In the genomic region with DNA sequence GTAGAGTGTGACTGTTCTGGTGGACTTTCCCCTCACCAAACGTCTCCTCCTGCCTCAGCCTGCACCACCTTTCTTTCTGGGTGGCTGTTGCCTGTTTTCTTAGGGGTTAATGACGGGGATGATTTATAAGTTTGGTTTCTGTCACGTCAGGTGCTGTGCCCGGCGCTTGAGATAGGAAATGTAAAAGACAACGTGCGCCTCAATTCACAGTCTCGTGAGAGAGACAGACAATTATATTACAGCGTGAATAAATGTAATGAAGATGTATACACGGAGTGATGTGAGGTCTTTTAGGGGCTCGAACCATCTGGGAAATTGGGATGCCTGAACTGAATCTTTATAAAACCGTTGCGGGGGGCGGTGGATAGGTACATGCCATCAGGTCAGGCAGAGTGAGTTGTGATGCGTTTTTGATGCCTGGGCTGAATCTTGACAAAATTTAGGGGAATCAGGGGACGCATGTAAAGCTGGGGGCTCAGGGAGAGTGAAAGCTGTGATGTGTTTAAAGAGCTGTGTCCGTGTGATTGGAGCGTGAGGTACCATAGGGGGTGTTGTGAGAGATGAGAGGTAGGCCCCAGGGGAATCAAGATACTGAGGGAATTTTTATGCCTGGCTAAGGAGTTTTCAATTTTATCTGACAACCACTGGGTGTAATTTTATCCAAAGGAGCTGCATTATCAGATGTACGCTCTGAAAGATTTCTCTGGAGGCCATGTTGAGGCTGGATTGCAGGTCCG, we compare ENCODE assay signal across 8 cellular contexts. TPM values are rescaled to one million over a fixed set of nuclear protein-coding genes. Genes with fewer than 3 reads are reported as not detected.
DNase-seq lines count a peak whose midpoint lies in the region; ATAC-seq and TF ChIP-seq lines count a peak whose summit lies in the region.

No MANE protein-coding gene starts in this region.

- H3K4me1 Mint-ChIP-seq in HFFc6 (ENCODE audit: low read depth) = no peaks in the 10 kb centered on the region

- H3F3A ChIP-seq in smooth muscle cell (ENCODE audit: low read depth) = no peaks in the 10 kb centered on the region

- H3K4me1 ChIP-seq in smooth muscle cell (ENCODE audit: low read depth) = peaks cover 7% of the 10 kb centered on the region

- TF ChIP-seq CTCF in HFFc6 (IDR thresholded peaks at IDR 0.05) (0 out of 2 replicates have a peak, but pooled peaks have one; percentile 14), VCaP (conservative IDR thresholded peaks at IDR 0.05) (no peak), smooth muscle cell (IDR thresholded peaks at IDR 0.05; ENCODE audit: borderline replicate concordance, insufficient read depth, poor library complexity, severe bottlenecking) (no peak)

- H3K9ac ChIP-seq in smooth muscle cell (ENCODE audit: low read depth) = peak overlapping the region; percentile 83

- peak overlapping the region; percentile 91 for H3K4me2 ChIP-seq in smooth muscle cell

- H3K27ac Mint-ChIP-seq in HFFc6 = no peak overlapping the region

- H4K20me1 ChIP-seq in smooth muscle cell (ENCODE audit: low read depth) = peaks cover 20% of the 10 kb centered on the region

- ATAC-seq in HG03565 (IDR thresholded peaks at IDR 0.05; ENCODE audit: unreplicated experiment) = no peak

- H3K36me3 ChIP-seq in smooth muscle cell (ENCODE audit: low read depth) = no peaks in the 10 kb centered on the region

- H2AFZ ChIP-seq in smooth muscle cell (ENCODE audit: low read depth) = peak overlapping the region; percentile 77

- peaks cover 53% of the 10 kb centered on the region for H3K79me2 ChIP-seq in smooth muscle cell (ENCODE audit: low read depth)

- peak overlapping the region; percentile 90 for H3K27ac ChIP-seq in VCaP
- peak overlapping the region; percentile 92 for H3K27ac ChIP-seq in smooth muscle cell (ENCODE audit: low read depth)

- WGBS in smooth muscle cell (ENCODE audit: low lambda C conversion rate) = 8% methylated on average over 20 of the region's 20 CpGs

- no peaks in the 10 kb centered on the region for H3K9me3 Mint-ChIP-seq in HFFc6

- no peaks in the 10 kb centered on the region for H3K27me3 Mint-ChIP-seq in HFFc6 (ENCODE audit: insufficient read depth)

- H3K4me3 ChIP-seq in smooth muscle cell = peak overlapping the region; percentile 73

- no peaks in the 10 kb centered on the region for H3K27me3 ChIP-seq in smooth muscle cell (ENCODE audit: low read depth)

- no peaks in the 10 kb centered on the region for H3K36me3 Mint-ChIP-seq in HFFc6 (ENCODE audit: low read depth)

- no peaks in the 10 kb centered on the region for H3K9me3 ChIP-seq in smooth muscle cell (replicated peaks; ENCODE audit: low read depth)

- no peak overlapping the region for H3K4me3 Mint-ChIP-seq in HFFc6

- DNase-seq in DMS114 treated with DMSO at 0.1 percent for 48 hours (lab: John Stamatoyannopoulos, UW; ENCODE audit: unreplicated experiment) = peak; percentile 26
- peak; percentile 13 for DNase-seq in HFFc6
- peak; percentile 26 for DNase-seq in glomerular visceral epithelial cell (ENCODE audit: extremely low spot score)
- no peak for DNase-seq in smooth muscle cell (lab: John Stamatoyannopoulos, UW; ENCODE audit: unreplicated experiment)
- no peak for DNase-seq in HT-29 (ENCODE audit: low spot score)
- DNase-seq in kidney glomerular epithelial cell (lab: John Stamatoyannopoulos, UW) = no peak

RNA-seq across cellular contexts. Expression of gene TIPRL, which starts 0.8 kb away (rescaled TPM):
- total RNA-seq in HFFc6 (2021; fragmentation: NEBNext Ultra II Directional; extraction: Animal tissue kit (Norgen Biotek cat#: 25700)) = 10 to 100 TPM; 38.8 to 46.2 (median 44.2) TPM
- 33.4 and 45.9 TPM in 2 replicates for total RNA-seq in smooth muscle cell
- polyA plus RNA-seq in smooth muscle cell = 31.0 and 38.9 TPM in 2 replicates
- 10.7 and 16.6 TPM in 2 replicates for total RNA-seq in HT-29 (2014; rRNA removed; shearing (Covaris generic))

RNA-seq across cellular contexts. Expression of gene GPR161, which starts 42.8 kb away (rescaled TPM):
- total RNA-seq in HFFc6 (2021; fragmentation: NEBNext Ultra II Directional; extraction: Animal tissue kit (Norgen Biotek cat#: 25700)) = 10 to 100 TPM in 5 of 6 experiments, 1 to 10 TPM in 1; 9.3 to 14.5 (median 13.2) TPM
- 9.7 and 9.9 TPM in 2 replicates for total RNA-seq in smooth muscle cell
- polyA plus RNA-seq in smooth muscle cell = 23.3 and 25.4 TPM in 2 replicates
- total RNA-seq in HT-29 (2014; rRNA removed; shearing (Covaris generic)) = 0.29 TPM in 1 of 2 replicates, not detected in the other

RNA-seq across cellular contexts. Expression of gene SFT2D2, which starts 46.2 kb away (rescaled TPM):
- 10 to 100 TPM; 54.7 to 62.2 (median 57.8) TPM for total RNA-seq in HFFc6 (2021; fragmentation: NEBNext Ultra II Directional; extraction: Animal tissue kit (Norgen Biotek cat#: 25700))
- 25.7 and 26.2 TPM in 2 replicates for total RNA-seq in smooth muscle cell
- 12.7 and 19.9 TPM in 2 replicates for polyA plus RNA-seq in smooth muscle cell
- 15.8 and 15.9 TPM in 2 replicates for total RNA-seq in HT-29 (2014; rRNA removed; shearing (Covaris generic))

Comparison
In these comparisons a context has a peak if more than half of its experiments do, and no peak if none do; other contexts are left out.
1. DNase-seq: peak in DMS114 treated with DMSO at 0.1 percent for 48 hours (single experiment), HFFc6 (single experiment) and glomerular visceral epithelial cell (single experiment); none in smooth muscle cell (single experiment), HT-29 (single experiment) and kidney glomerular epithelial cell (single experiment).